11 cellular contexts compared by ENCODE assay signal in the genomic region with DNA sequence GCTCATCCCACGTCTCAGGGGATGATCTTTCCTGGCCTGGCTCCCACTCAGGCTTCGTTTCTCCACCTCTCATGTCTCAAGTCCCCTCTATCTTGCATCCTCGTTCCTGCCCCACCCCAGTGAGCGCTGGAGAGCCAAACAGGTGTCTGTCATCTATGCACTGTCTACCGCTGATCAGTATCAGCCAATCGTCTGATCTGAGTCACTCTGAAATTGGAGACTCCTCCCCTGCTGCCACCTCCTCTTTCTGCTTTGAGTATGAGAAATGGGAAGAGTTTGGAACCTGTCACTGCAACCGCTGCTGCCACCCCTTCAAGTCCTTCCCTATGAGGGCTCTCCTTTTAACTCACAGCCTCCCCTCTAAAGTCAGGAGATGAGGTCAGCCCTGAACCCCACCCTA.
"Had no signal": no experiment of that assay in that cellular context is flagged by ENCODE, and none has a peak within 500 bp of the region (broad histone marks: within the 10 kb centered on the region; RNA-seq: fewer than 3 reads in every experiment).

No MANE protein-coding gene starts in this region.

- H3K9me3 Mint-ChIP-seq: activated naive CD4-positive, alpha-beta T cell treated with anti-CD3 and anti-CD28 coated beads, Interleukin-2, amount 10 ng/mL, durations not matched to agents 7 days and 5 days; activated T-helper 2 cell treated with anti-CD3 and anti-CD28 coated beads, Interferon-gamma antibody, Interleukin-2, Interleukin-4, amounts not matched to agents 10 μg/mL and 5 μg/mL and 100 μg/mL, durations not matched to agents 14 hours and 24 hours and 36 hours had no signal

- H3K27me3 ChIP-seq: cardiac muscle cell, right lobe of liver, testis had no signal

- H3K36me3 ChIP-seq: cardiac muscle cell, gastroesophageal sphincter, left ventricle myocardium inferior, right lobe of liver, stomach had no signal

- H3K4me3 Mint-ChIP-seq: activated naive CD4-positive, alpha-beta T cell treated with anti-CD3 and anti-CD28 coated beads, Interleukin-2, amount 10 ng/mL, durations not matched to agents 7 days and 5 days had no signal

- H3K4me1 Mint-ChIP-seq: activated naive CD4-positive, alpha-beta T cell treated with anti-CD3 and anti-CD28 coated beads, Interleukin-2, amount 10 ng/mL, durations not matched to agents 7 days and 5 days had no signal

- H3K27ac ChIP-seq: gastroesophageal sphincter, psoas muscle, right lobe of liver, testis had no signal

- DNase-seq: activated CD4-positive, alpha-beta T cell treated with anti-CD3 and anti-CD28 coated beads, Interleukin-2, amount 50 U/mL, for 1 hour; activated naive CD4-positive, alpha-beta T cell treated with anti-CD3 and anti-CD28 coated beads, Interleukin-2, amount 10 ng/mL, durations not matched to agents 7 days and 5 days; left ventricle myocardium inferior; psoas muscle; stomach; testis had no signal

- H3K27ac Mint-ChIP-seq: activated naive CD4-positive, alpha-beta T cell treated with anti-CD3 and anti-CD28 coated beads, Interleukin-2, amount 10 ng/mL, durations not matched to agents 7 days and 5 days; activated T-helper 2 cell treated with anti-CD3 and anti-CD28 coated beads, Interferon-gamma antibody, Interleukin-2, Interleukin-4, amounts not matched to agents 10 μg/mL and 5 μg/mL and 100 μg/mL, durations not matched to agents 14 hours and 24 hours and 36 hours had no signal

- ATAC-seq: gastroesophageal sphincter, psoas muscle, right lobe of liver had no signal

- H3K4me3 ChIP-seq: cardiac muscle cell, gastroesophageal sphincter, left ventricle myocardium inferior, psoas muscle, right lobe of liver, stomach, testis had no signal

- H3K4me1 ChIP-seq: psoas muscle, right lobe of liver had no signal

- H3K9me3 ChIP-seq: gastroesophageal sphincter, left ventricle myocardium inferior, psoas muscle, right lobe of liver, stomach, testis had no signal

- H3K36me3 Mint-ChIP-seq: activated naive CD4-positive, alpha-beta T cell treated with anti-CD3 and anti-CD28 coated beads, Interleukin-2, amount 10 ng/mL, durations not matched to agents 7 days and 5 days had no signal

- FAIRE-seq: endometrium had no signal
